8 cellular contexts compared by ENCODE assay signal in the genomic region with DNA sequence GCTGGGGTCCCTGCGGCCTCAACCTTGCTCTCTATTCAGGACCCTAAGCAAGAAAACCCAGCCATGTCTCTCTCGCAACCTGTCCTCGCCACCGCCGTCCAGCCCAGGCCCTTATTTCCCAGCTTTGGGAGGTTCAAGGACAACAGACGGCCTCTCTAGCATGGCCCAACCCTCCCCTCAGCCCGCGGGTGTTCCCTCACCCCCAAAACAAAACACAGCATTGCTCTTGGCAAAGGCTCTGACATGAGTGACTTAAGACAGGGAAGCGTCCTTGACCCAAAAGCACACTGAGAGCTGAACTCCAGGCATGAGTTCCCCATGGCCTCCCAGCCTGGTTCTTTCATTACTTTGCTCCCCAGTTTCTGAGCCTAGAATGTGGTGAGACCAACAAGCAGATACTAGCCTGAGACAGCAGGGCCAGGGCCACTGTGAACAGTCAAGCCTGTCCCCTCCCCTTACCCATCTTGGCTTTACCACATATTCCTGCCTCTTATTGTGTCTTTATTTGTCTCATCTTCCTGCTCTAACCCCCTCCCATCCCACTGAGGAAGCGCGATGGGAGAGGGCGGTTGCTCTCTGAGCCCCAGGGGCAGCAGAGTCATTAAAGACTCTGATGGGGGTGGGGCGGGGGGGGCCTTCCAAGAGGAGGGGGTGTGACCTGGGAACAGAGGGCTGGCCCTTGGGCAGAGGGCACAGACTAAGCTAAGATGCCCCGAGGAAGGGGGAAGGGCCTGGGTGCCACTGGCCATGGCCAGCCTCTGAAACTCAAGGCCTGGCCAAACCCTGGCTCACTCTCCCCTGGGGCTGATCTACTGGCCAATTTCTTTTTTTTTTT. TPM values are rescaled to one million over a fixed set of nuclear protein-coding genes. Genes with fewer than 3 reads are reported as not detected.
DNase-seq lines count a peak whose midpoint lies in the region; ATAC-seq and TF ChIP-seq lines count a peak whose summit lies in the region.

No MANE protein-coding gene starts in this region.

- no peak for TF ChIP-seq RAD21 in SK-N-SH (IDR thresholded peaks at IDR 0.05; ENCODE audit: low read length)

- H3K79me2 ChIP-seq in SK-N-SH (ENCODE audit: insufficient read depth): no peaks in the 10 kb centered on the region

- 73% methylated on average over 13 of the region's 14 CpGs for WGBS in SK-N-SH (ENCODE audit: low lambda C conversion rate)
- WGBS in testis, 2 donors: 26 to 61% methylated on average over 13 to 14 of the region's 14 CpGs

- peaks cover 83% of the 10 kb centered on the region for H3K4me1 Mint-ChIP-seq in activated T-helper 1 cell treated with anti-CD3 and anti-CD28 coated beads, Interleukin-12 subunit alpha, Interleukin-12 subunit beta, Interleukin-2, Interleukin-4 antibody, amounts not matched to agents 30 ng/mL and 10 ng/mL and 1 ng/mL, durations not matched to agents 14 hours and 24 hours and 36 hours (ENCODE audit: low read depth)

- peaks cover 32 to 87% of the 10 kb centered on the region in 2 experiments for H3K4me1 ChIP-seq in SK-N-SH (ENCODE audit: control insufficient read depth in 1 of 2, insufficient read depth in 2 of 2, low read depth in 1 of 2, low read length in 1 of 2)
- H3K4me1 ChIP-seq in testis: peaks cover 58% of the 10 kb centered on the region

- H3K9me2 ChIP-seq in SK-N-SH: no peaks in the 10 kb centered on the region

- CTCF ChIA-PET in SK-N-SH (lab: Yijun Ruan, JAX): interaction anchor here (0.7 to 4.1 kb wide), 4 partner anchors 13 to 143 kb away, joined by 3 to 20 read pairs (median 4); partner anchors contain the start of gene RAI1

- POLR2A ChIA-PET in SK-N-SH (lab: Yijun Ruan, JAX): interaction anchor here (5.9 kb wide), 1 partner anchor 12 kb away, joined by 44 read pairs; the partner anchor contains the start of gene SREBF1

- no peaks in the 10 kb centered on the region for H3K36me3 ChIP-seq in SK-N-SH (replicated peaks in 1 of 2; ENCODE audit: control insufficient read depth in 1 of 2, insufficient read depth in 2 of 2, low read length in 1 of 2)
- H3K36me3 ChIP-seq in testis (ENCODE audit: low read depth, missing control alignments): no peaks in the 10 kb centered on the region

- H3K4me3 ChIP-seq in SK-N-SH (ENCODE audit: low read depth in 2 of 2, low read length in 1 of 2) (no peak overlapping the region), testis (no peak overlapping the region)

- H3K9ac ChIP-seq in SK-N-SH: no peak overlapping the region

- peaks cover 7% of the 10 kb centered on the region; the same call in 1 of the 2 replicates for H4K20me1 ChIP-seq in SK-N-SH (ENCODE audit: insufficient read depth)

- peaks cover 20% of the 10 kb centered on the region for H3K36me3 Mint-ChIP-seq in activated T-helper 1 cell treated with anti-CD3 and anti-CD28 coated beads, Interleukin-12 subunit alpha, Interleukin-12 subunit beta, Interleukin-2, Interleukin-4 antibody, amounts not matched to agents 30 ng/mL and 10 ng/mL and 1 ng/mL, durations not matched to agents 14 hours and 24 hours and 36 hours (ENCODE audit: low read depth)

- intact Hi-C loops in activated T-helper 1 cell treated with anti-CD3 and anti-CD28 coated beads, Interleukin-12 subunit alpha, Interleukin-12 subunit beta, Interleukin-2, Interleukin-4 antibody, amounts not matched to agents 30 ng/mL and 10 ng/mL and 1 ng/mL, durations not matched to agents 14 hours and 24 hours and 36 hours (cut with micrococcal nuclease): loop anchor here (1.0 to 5.0 kb wide), 3 partner anchors 43 to 357 kb away; partner anchors contain the start of gene ALKBH5
- intact Hi-C loops in testis (cut with DNase I; ENCODE audit: low total_unique reads): no loop called here

- no peak for ATAC-seq in SK-N-SH treated with all-trans-retinoic acid at 6 μM for 48 hours
- no peak for ATAC-seq in GM18868 (IDR thresholded peaks at IDR 0.05; ENCODE audit: unreplicated experiment)
- no peak for ATAC-seq in HG02970 (IDR thresholded peaks at IDR 0.05; ENCODE audit: low FRiP score, unreplicated experiment)

- H3K4me2 ChIP-seq in SK-N-SH: no peak overlapping the region; the same call in 1 of the 2 replicates

- no peaks in the 10 kb centered on the region for H3K9me3 Mint-ChIP-seq in activated T-helper 1 cell treated with anti-CD3 and anti-CD28 coated beads, Interleukin-12 subunit alpha, Interleukin-12 subunit beta, Interleukin-2, Interleukin-4 antibody, amounts not matched to agents 30 ng/mL and 10 ng/mL and 1 ng/mL, durations not matched to agents 14 hours and 24 hours and 36 hours

- H3K4me3 Mint-ChIP-seq in activated T-helper 1 cell treated with anti-CD3 and anti-CD28 coated beads, Interleukin-12 subunit alpha, Interleukin-12 subunit beta, Interleukin-2, Interleukin-4 antibody, amounts not matched to agents 30 ng/mL and 10 ng/mL and 1 ng/mL, durations not matched to agents 14 hours and 24 hours and 36 hours: peak overlapping the region; percentile 80

- TF ChIP-seq EP300 in SK-N-SH (IDR thresholded peaks at IDR 0.05; ENCODE audit: borderline replicate concordance in 1 of 2, low read depth in 1 of 2, low read length in 1 of 2): no peak

- peaks cover 4% of the 10 kb centered on the region for H3F3A ChIP-seq in SK-N-SH (replicated peaks; ENCODE audit: insufficient read depth)

- TF ChIP-seq POLR2A in testis (IDR thresholded peaks at IDR 0.05): no peak

- H3K27me3 Mint-ChIP-seq in activated T-helper 1 cell treated with anti-CD3 and anti-CD28 coated beads, Interleukin-12 subunit alpha, Interleukin-12 subunit beta, Interleukin-2, Interleukin-4 antibody, amounts not matched to agents 30 ng/mL and 10 ng/mL and 1 ng/mL, durations not matched to agents 14 hours and 24 hours and 36 hours (ENCODE audit: insufficient read depth): no peaks in the 10 kb centered on the region

- H3K9me3 ChIP-seq in SK-N-SH (no peaks in the 10 kb centered on the region), testis (no peaks in the 10 kb centered on the region)

- H3K27ac Mint-ChIP-seq in activated T-helper 1 cell treated with anti-CD3 and anti-CD28 coated beads, Interleukin-12 subunit alpha, Interleukin-12 subunit beta, Interleukin-2, Interleukin-4 antibody, amounts not matched to agents 30 ng/mL and 10 ng/mL and 1 ng/mL, durations not matched to agents 14 hours and 24 hours and 36 hours: peak overlapping the region; percentile 91

- no peak for DNase-seq in SK-N-SH
- no peak for DNase-seq in activated T-helper 1 cell treated with anti-CD3 and anti-CD28 coated beads, Interleukin-12 subunit alpha, Interleukin-12 subunit beta, Interleukin-2, Interleukin-4 antibody, amounts not matched to agents 30 ng/mL and 10 ng/mL and 1 ng/mL, durations not matched to agents 14 hours and 24 hours and 36 hours (ENCODE audit: low spot score)
- DNase-seq in islet precursor cell: peak; percentile 80
- peak; percentile 86 for DNase-seq in testis
- no peak for DNase-seq in EL

- no peaks in the 10 kb centered on the region for H3K27me3 ChIP-seq in SK-N-SH (ENCODE audit: insufficient read depth)
- H3K27me3 ChIP-seq in testis: no peaks in the 10 kb centered on the region

- TF ChIP-seq CTCF in SK-N-SH (IDR thresholded peaks at IDR 0.05) (no peak), testis (IDR thresholded peaks at IDR 0.05) (no peak)

- H2AFZ ChIP-seq in SK-N-SH (ENCODE audit: low read depth): no peak overlapping the region

- peak overlapping the region in 1 of 2 experiments; percentile 97; a peak in 2 of 4 replicates for H3K27ac ChIP-seq in SK-N-SH (ENCODE audit: low read depth in 2 of 2, low read length in 1 of 2)
- H3K27ac ChIP-seq in testis: peak overlapping the region; percentile 73 to 90

TF ChIP-seq in SK-N-SH, 30 proteins besides CTCF, POLR2A, EP300 and RAD21:
- TF ChIP-seq FOXJ3 (CRISPR knock-in tag; IDR thresholded peaks at IDR 0.05) (0 out of 2 replicates have a peak, but pooled peaks have one; percentile 26), TAF1 (IDR thresholded peaks at IDR 0.05; ENCODE audit: borderline replicate concordance, low read depth, low read length) (no peak)
- TF ChIP-seq, protein P1, sequence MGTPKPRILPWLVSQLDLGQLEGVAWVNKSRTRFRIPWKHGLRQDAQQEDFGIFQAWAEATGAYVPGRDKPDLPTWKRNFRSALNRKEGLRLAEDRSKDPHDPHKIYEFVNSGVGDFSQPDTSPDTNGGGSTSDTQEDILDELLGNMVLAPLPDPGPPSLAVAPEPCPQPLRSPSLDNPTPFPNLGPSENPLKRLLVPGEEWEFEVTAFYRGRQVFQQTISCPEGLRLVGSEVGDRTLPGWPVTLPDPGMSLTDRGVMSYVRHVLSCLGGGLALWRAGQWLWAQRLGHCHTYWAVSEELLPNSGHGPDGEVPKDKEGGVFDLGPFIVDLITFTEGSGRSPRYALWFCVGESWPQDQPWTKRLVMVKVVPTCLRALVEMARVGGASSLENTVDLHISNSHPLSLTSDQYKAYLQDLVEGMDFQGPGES (IDR thresholded peaks at IDR 0.05; ENCODE audit: low read depth, low read length): no peak

TF ChIP-seq in SK-N-SH treated with all-trans-retinoic acid at 6 μM for 48 hours, 23 proteins besides CTCF, POLR2A, EP300 and RAD21 (continues in another document):
- TF ChIP-seq BACH2 (CRISPR knock-in tag; IDR thresholded peaks at IDR 0.05; ENCODE audit: borderline replicate concordance): no peak
- TF ChIP-seq OSR1 (CRISPR knock-in tag; IDR thresholded peaks at IDR 0.05): no peak
- TF ChIP-seq ZNF565 (CRISPR knock-in tag; conservative IDR thresholded peaks at IDR 0.05; ENCODE audit: low read depth): no peak
- no peak for TF ChIP-seq POU6F1 (CRISPR knock-in tag; IDR thresholded peaks at IDR 0.05; ENCODE audit: borderline replicate concordance, low read depth)
- no peak for TF ChIP-seq CSDC2 (CRISPR knock-in tag; IDR thresholded peaks at IDR 0.05)
- TF ChIP-seq TOX (CRISPR knock-in tag; IDR thresholded peaks at IDR 0.05; ENCODE audit: borderline replicate concordance): no peak

RNA-seq across cellular contexts. Expression of gene SREBF1, which starts 11.8 kb away (rescaled TPM):
- polyA plus RNA-seq in SK-N-SH (2012; rRNA removed) (15.9 and 20.4 TPM in 2 replicates), testis (ENCODE audit: insufficient read depth, low read depth, low replicate concordance) (142 TPM)
- polyA plus RNA-seq in SK-N-SH (2012; cell fraction: cytosol; rRNA removed): 5.3 and 8.6 TPM in 2 replicates
- 92.2 and 140 TPM in 2 replicates for polyA plus RNA-seq in SK-N-SH (2012; cell fraction: nucleus; rRNA removed)
- 167 and 172 TPM in 2 replicates for total RNA-seq in activated T-helper 1 cell treated with anti-CD3 and anti-CD28 coated beads, Interleukin-12 subunit alpha, Interleukin-12 subunit beta, Interleukin-2, Interleukin-4 antibody, amounts not matched to agents 30 ng/mL and 10 ng/mL and 1 ng/mL, durations not matched to agents 14 hours and 24 hours and 36 hours
- 100 to 1,000 TPM; 239 to 256 TPM for total RNA-seq in testis

Comparison
In these comparisons a context has a peak if more than half of its experiments do, and no peak if none do; other contexts are left out.
1. DNase-seq: peak in islet precursor cell (single experiment) and testis (single experiment); none in SK-N-SH (single experiment), activated T-helper 1 cell treated with anti-CD3 and anti-CD28 coated beads, Interleukin-12 subunit alpha, Interleukin-12 subunit beta, Interleukin-2, Interleukin-4 antibody, amounts not matched to agents 30 ng/mL and 10 ng/mL and 1 ng/mL, durations not matched to agents 14 hours and 24 hours and 36 hours (single experiment) and EL (single experiment).